Comparison of ENCODE assay signal across 20 cellular contexts in genomic region chr20:57713951-57714350, GRCh38. TPM values are rescaled to one million over a fixed set of nuclear protein-coding genes. Genes with fewer than 3 reads are reported as not detected.
DNase-seq lines count a peak whose midpoint lies in the region; ATAC-seq and TF ChIP-seq lines count a peak whose summit lies in the region.
"Had no signal": no experiment of that assay in that cellular context is flagged by ENCODE, and none has a peak within 500 bp of the region (broad histone marks: within the 10 kb centered on the region; RNA-seq: fewer than 3 reads in every experiment).

No MANE protein-coding gene starts in this region.

- H3K27ac ChIP-seq in VCaP = peak overlapping the region; percentile 99
- H3K27ac ChIP-seq in subcutaneous abdominal adipose tissue (ENCODE audit: low read depth, low read length) = peak overlapping the region; percentile 95
- H3K27ac ChIP-seq: neural progenitor cell had no signal

- H3K36me3 Mint-ChIP-seq in effector memory CD8-positive, alpha-beta T cell (ENCODE audit: insufficient read depth) = peaks cover 18% of the 10 kb centered on the region
- H3K36me3 Mint-ChIP-seq: neural progenitor cell, T-cell had no signal

- DNase-seq in H7 (peak; percentile 36), myocyte (ENCODE audit: low read depth) (peak; percentile 63), NCI-H1694 (lab: John Stamatoyannopoulos, UW) (no peak)
- DNase-seq in effector memory CD8-positive, alpha-beta T cell = no peak
- DNase-seq: activated CD4-positive, alpha-beta T cell treated with anti-CD3 and anti-CD28 coated beads, Interleukin-2, amount 10 ng/mL, durations not matched to agents 7 days and 5 days; activated CD8-positive, alpha-beta memory T cell treated with anti-CD3 and anti-CD28 coated beads, Interleukin-2, amount 50 U/mL, for 4 hours; activated effector memory CD4-positive, alpha-beta T cell treated with anti-CD3 and anti-CD28 coated beads, Interleukin-2, amount 50 U/mL, for 16 hours; CD4-positive, alpha-beta memory T cell; DMS53; NCI-H1436; NCI-H524; SHP77; stimulated activated CD4-positive, alpha-beta T cell treated with anti-CD3 and anti-CD28 coated beads, Interleukin-15, amount 100 ng/mL, for 24 hours; T-cell had no signal

- no peak overlapping the region for H3K27ac Mint-ChIP-seq in effector memory CD8-positive, alpha-beta T cell
- H3K27ac Mint-ChIP-seq: activated CD4-positive, alpha-beta T cell treated with anti-CD3 and anti-CD28 coated beads, Interleukin-2, amount 10 ng/mL, durations not matched to agents 7 days and 5 days; T-cell had no signal

- H3K4me3 ChIP-seq in H7 (ENCODE audit: insufficient read depth, low read depth, low read length) (no peak overlapping the region), subcutaneous abdominal adipose tissue (ENCODE audit: low read depth in 1 of 5, low read length in 5 of 5) (no peak overlapping the region)
- H3K4me3 ChIP-seq: MG63, neural progenitor cell had no signal

- ATAC-seq in GM18861 (IDR thresholded peaks at IDR 0.05; ENCODE audit: unreplicated experiment) = no peak
- ATAC-seq in effector memory CD8-positive, alpha-beta T cell (replicated peaks) = no peak
- ATAC-seq: T-cell had no signal

- peaks cover 8 to 16% of the 10 kb centered on the region in 2 donors for H3K4me1 Mint-ChIP-seq in effector memory CD8-positive, alpha-beta T cell (ENCODE audit: low read depth in 2 of 2)

- peaks cover 20 to 53% of the 10 kb centered on the region in 2 donors for H3K27me3 Mint-ChIP-seq in effector memory CD8-positive, alpha-beta T cell

- H3K36me3 ChIP-seq in H7 (replicated peaks; ENCODE audit: control insufficient read depth, insufficient read depth, low read length) (no peaks in the 10 kb centered on the region), subcutaneous abdominal adipose tissue (ENCODE audit: control insufficient read depth in 5 of 5, insufficient read depth in 5 of 5, low read length in 5 of 5) (no peaks in the 10 kb centered on the region)
- H3K36me3 ChIP-seq: MG63, neural progenitor cell had no signal

- peaks cover 9 to 60% (median 45%) of the 10 kb centered on the region in 5 donors for H3K4me1 ChIP-seq in subcutaneous abdominal adipose tissue (ENCODE audit: control insufficient read depth in 5 of 5, insufficient read depth in 5 of 5, low read length in 5 of 5)

- H3K9me3 Mint-ChIP-seq in effector memory CD8-positive, alpha-beta T cell = no peaks in the 10 kb centered on the region
- H3K9me3 Mint-ChIP-seq: activated CD4-positive, alpha-beta T cell treated with anti-CD3 and anti-CD28 coated beads, Interleukin-2, amount 10 ng/mL, durations not matched to agents 7 days and 5 days; dendritic cell treated with granulocyte-macrophage colony-stimulating factor and Interleukin-4, amounts not matched to agents 40 ng/mL and 50 ng/mL, for 4 days; neural progenitor cell; T-cell had no signal

- no peak overlapping the region for H3K4me3 Mint-ChIP-seq in effector memory CD8-positive, alpha-beta T cell
- H3K4me3 Mint-ChIP-seq: activated CD4-positive, alpha-beta T cell treated with anti-CD3 and anti-CD28 coated beads, Interleukin-2, amount 10 ng/mL, durations not matched to agents 7 days and 5 days; CD4-positive, alpha-beta memory T cell; dendritic cell treated with granulocyte-macrophage colony-stimulating factor and Interleukin-4, amounts not matched to agents 40 ng/mL and 50 ng/mL, for 4 days; neural progenitor cell; T-cell had no signal

- no peaks in the 10 kb centered on the region for H3K27me3 ChIP-seq in H7 (ENCODE audit: control insufficient read depth, insufficient read depth, low read length)
- no peaks in the 10 kb centered on the region for H3K27me3 ChIP-seq in subcutaneous abdominal adipose tissue (ENCODE audit: control insufficient read depth in 5 of 5, insufficient read depth in 4 of 5, low read length in 5 of 5)
- H3K27me3 ChIP-seq: MG63 had no signal

- no peak for TF ChIP-seq CTCF in VCaP (conservative IDR thresholded peaks at IDR 0.05)

- no peaks in the 10 kb centered on the region for H3K9me3 ChIP-seq in subcutaneous abdominal adipose tissue (ENCODE audit: control insufficient read depth in 5 of 5, low read length in 5 of 5)
- H3K9me3 ChIP-seq: MG63 had no signal

- H3K9ac ChIP-seq in subcutaneous abdominal adipose tissue (ENCODE audit: low read length in 5 of 5) = peak overlapping the region in 4 of 5 donors; percentile 28 to 72 (median 58)
- H3K9ac ChIP-seq: neural progenitor cell had no signal

RNA-seq across cellular contexts. Expression of gene PMEPA1, which starts 4.1 kb away (rescaled TPM):
- 17.8 and 25.1 TPM in 2 replicates for total RNA-seq in H7 (2014; rRNA removed; shearing (Covaris generic))
- total RNA-seq in myocyte = 7.4 and 8.8 TPM in 2 replicates
- 62.8 TPM for polyA plus RNA-seq in myocyte (2012)

Comparison
In these comparisons a context has a peak if more than half of its experiments do, and no peak if none do; other contexts are left out.
1. DNase-seq: peak in H7 (single experiment) and myocyte (single experiment); none in effector memory CD8-positive, alpha-beta T cell (0 of 3) and NCI-H1694 (single experiment).